1 cellular context compared by ENCODE assay signal in the genomic region with DNA sequence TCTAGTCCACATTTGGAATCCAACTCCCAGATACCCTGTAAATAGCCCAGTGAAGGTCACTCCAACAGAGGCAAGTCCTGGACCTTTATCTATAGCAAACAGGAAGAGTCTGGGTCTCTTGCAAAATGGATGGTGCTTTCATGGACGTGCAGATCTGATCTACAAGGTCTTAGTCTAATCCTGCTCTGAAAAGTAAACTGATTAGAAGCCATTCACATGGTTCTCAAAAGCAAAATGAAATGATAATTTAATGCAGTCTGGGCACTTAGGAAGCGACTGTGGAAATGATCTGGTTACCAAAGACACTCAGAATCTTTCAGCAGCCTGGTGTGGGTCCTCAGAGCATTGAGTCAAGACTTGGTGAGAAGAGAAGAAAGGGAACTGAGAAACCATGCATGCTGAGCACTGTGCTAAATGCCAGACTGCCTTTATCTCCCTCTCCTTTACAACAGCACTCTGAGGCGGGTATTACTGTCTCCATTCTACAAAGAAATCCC.
TF ChIP-seq lines count a peak whose summit lies in the region.

No MANE protein-coding gene starts in this region.

TF ChIP-seq in HepG2, 621 proteins besides CTCF, POLR2A, EP300 and RAD21 (continued from another document and continues in another):
- TF ChIP-seq ZNF407 (CRISPR knock-in tag; IDR thresholded peaks at IDR 0.05; ENCODE audit: not compliant biosample characterization), result no peak
- TF ChIP-seq, protein P1, sequence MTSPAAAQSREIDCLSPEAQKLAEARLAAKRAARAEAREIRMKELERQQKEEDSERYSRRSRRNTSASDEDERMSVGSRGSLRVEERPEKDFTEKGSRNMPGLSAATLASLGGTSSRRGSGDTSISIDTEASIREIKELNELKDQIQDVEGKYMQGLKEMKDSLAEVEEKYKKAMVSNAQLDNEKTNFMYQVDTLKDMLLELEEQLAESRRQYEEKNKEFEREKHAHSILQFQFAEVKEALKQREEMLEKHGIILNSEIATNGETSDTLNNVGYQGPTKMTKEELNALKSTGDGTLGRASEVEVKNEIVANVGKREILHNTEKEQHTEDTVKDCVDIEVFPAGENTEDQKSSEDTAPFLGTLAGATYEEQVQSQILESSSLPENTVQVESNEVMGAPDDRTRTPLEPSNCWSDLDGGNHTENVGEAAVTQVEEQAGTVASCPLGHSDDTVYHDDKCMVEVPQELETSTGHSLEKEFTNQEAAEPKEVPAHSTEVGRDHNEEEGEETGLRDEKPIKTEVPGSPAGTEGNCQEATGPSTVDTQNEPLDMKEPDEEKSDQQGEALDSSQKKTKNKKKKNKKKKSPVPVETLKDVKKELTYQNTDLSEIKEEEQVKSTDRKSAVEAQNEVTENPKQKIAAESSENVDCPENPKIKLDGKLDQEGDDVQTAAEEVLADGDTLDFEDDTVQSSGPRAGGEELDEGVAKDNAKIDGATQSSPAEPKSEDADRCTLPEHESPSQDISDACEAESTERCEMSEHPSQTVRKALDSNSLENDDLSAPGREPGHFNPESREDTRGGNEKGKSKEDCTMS (CRISPR knock-in tag; conservative IDR thresholded peaks at IDR 0.05), result no peak
- TF ChIP-seq HOXD1 (CRISPR knock-in tag; IDR thresholded peaks at IDR 0.05), result 0 out of 2 replicates have a peak, but pooled peaks have one; percentile 23
- TF ChIP-seq ETV5 (CRISPR knock-in tag; IDR thresholded peaks at IDR 0.05; ENCODE audit: borderline replicate concordance), result peak; percentile 80
- TF ChIP-seq, protein P2, sequence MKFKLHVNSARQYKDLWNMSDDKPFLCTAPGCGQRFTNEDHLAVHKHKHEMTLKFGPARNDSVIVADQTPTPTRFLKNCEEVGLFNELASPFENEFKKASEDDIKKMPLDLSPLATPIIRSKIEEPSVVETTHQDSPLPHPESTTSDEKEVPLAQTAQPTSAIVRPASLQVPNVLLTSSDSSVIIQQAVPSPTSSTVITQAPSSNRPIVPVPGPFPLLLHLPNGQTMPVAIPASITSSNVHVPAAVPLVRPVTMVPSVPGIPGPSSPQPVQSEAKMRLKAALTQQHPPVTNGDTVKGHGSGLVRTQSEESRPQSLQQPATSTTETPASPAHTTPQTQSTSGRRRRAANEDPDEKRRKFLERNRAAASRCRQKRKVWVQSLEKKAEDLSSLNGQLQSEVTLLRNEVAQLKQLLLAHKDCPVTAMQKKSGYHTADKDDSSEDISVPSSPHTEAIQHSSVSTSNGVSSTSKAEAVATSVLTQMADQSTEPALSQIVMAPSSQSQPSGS (CRISPR knock-in tag; IDR thresholded peaks at IDR 0.05), result peak; percentile 56; the same call in 1 of the 2 replicates
- TF ChIP-seq SOX5 (CRISPR knock-in tag; IDR thresholded peaks at IDR 0.05; ENCODE audit: borderline replicate concordance), result 0 out of 2 replicates have a peak, but pooled peaks have one; percentile 31
- TF ChIP-seq, protein P3, sequence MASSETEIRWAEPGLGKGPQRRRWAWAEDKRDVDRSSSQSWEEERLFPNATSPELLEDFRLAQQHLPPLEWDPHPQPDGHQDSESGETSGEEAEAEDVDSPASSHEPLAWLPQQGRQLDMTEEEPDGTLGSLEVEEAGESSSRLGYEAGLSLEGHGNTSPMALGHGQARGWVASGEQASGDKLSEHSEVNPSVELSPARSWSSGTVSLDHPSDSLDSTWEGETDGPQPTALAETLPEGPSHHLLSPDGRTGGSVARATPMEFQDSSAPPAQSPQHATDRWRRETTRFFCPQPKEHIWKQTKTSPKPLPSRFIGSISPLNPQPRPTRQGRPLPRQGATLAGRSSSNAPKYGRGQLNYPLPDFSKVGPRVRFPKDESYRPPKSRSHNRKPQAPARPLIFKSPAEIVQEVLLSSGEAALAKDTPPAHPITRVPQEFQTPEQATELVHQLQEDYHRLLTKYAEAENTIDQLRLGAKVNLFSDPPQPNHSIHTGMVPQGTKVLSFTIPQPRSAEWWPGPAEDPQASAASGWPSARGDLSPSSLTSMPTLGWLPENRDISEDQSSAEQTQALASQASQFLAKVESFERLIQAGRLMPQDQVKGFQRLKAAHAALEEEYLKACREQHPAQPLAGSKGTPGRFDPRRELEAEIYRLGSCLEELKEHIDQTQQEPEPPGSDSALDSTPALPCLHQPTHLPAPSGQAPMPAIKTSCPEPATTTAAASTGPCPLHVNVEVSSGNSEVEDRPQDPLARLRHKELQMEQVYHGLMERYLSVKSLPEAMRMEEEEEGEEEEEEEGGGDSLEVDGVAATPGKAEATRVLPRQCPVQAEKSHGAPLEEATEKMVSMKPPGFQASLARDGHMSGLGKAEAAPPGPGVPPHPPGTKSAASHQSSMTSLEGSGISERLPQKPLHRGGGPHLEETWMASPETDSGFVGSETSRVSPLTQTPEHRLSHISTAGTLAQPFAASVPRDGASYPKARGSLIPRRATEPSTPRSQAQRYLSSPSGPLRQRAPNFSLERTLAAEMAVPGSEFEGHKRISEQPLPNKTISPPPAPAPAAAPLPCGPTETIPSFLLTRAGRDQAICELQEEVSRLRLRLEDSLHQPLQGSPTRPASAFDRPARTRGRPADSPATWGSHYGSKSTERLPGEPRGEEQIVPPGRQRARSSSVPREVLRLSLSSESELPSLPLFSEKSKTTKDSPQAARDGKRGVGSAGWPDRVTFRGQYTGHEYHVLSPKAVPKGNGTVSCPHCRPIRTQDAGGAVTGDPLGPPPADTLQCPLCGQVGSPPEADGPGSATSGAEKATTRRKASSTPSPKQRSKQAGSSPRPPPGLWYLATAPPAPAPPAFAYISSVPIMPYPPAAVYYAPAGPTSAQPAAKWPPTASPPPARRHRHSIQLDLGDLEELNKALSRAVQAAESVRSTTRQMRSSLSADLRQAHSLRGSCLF (CRISPR knock-in tag; IDR thresholded peaks at IDR 0.05; ENCODE audit: borderline replicate concordance), result no peak
- TF ChIP-seq MED1 (CRISPR knock-in tag; IDR thresholded peaks at IDR 0.05), result peak; percentile 93
- no peak for TF ChIP-seq SNAPC2 (CRISPR knock-in tag; IDR thresholded peaks at IDR 0.05)
- TF ChIP-seq MTA1 (CRISPR knock-in tag; IDR thresholded peaks at IDR 0.05; ENCODE audit: borderline replicate concordance), result no peak
- TF ChIP-seq MNT (IDR thresholded peaks at IDR 0.05), result no peak
- TF ChIP-seq, protein P4, sequence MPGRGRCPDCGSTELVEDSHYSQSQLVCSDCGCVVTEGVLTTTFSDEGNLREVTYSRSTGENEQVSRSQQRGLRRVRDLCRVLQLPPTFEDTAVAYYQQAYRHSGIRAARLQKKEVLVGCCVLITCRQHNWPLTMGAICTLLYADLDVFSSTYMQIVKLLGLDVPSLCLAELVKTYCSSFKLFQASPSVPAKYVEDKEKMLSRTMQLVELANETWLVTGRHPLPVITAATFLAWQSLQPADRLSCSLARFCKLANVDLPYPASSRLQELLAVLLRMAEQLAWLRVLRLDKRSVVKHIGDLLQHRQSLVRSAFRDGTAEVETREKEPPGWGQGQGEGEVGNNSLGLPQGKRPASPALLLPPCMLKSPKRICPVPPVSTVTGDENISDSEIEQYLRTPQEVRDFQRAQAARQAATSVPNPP (CRISPR knock-in tag; IDR thresholded peaks at IDR 0.05), result no peak
- TF ChIP-seq RFX5 (IDR thresholded peaks at IDR 0.05; ENCODE audit: low read depth, low read length), result no peak
- no peak for TF ChIP-seq RCOR2 (CRISPR knock-in tag; IDR thresholded peaks at IDR 0.05)
- TF ChIP-seq SNRNP70 (IDR thresholded peaks at IDR 0.05; ENCODE audit: low read depth, low read length), result no peak
- TF ChIP-seq ZNF766 (CRISPR knock-in tag; IDR thresholded peaks at IDR 0.05; ENCODE audit: borderline replicate concordance), result no peak
- TF ChIP-seq CBX2 (IDR thresholded peaks at IDR 0.05; ENCODE audit: low read depth, low read length), result no peak
- no peak for TF ChIP-seq CBX2 (CRISPR knock-in tag; IDR thresholded peaks at IDR 0.05; ENCODE audit: low read depth)
- TF ChIP-seq REPIN1 (CRISPR knock-in tag; IDR thresholded peaks at IDR 0.05; ENCODE audit: borderline replicate concordance, low read depth), result no peak
- TF ChIP-seq, protein P5, sequence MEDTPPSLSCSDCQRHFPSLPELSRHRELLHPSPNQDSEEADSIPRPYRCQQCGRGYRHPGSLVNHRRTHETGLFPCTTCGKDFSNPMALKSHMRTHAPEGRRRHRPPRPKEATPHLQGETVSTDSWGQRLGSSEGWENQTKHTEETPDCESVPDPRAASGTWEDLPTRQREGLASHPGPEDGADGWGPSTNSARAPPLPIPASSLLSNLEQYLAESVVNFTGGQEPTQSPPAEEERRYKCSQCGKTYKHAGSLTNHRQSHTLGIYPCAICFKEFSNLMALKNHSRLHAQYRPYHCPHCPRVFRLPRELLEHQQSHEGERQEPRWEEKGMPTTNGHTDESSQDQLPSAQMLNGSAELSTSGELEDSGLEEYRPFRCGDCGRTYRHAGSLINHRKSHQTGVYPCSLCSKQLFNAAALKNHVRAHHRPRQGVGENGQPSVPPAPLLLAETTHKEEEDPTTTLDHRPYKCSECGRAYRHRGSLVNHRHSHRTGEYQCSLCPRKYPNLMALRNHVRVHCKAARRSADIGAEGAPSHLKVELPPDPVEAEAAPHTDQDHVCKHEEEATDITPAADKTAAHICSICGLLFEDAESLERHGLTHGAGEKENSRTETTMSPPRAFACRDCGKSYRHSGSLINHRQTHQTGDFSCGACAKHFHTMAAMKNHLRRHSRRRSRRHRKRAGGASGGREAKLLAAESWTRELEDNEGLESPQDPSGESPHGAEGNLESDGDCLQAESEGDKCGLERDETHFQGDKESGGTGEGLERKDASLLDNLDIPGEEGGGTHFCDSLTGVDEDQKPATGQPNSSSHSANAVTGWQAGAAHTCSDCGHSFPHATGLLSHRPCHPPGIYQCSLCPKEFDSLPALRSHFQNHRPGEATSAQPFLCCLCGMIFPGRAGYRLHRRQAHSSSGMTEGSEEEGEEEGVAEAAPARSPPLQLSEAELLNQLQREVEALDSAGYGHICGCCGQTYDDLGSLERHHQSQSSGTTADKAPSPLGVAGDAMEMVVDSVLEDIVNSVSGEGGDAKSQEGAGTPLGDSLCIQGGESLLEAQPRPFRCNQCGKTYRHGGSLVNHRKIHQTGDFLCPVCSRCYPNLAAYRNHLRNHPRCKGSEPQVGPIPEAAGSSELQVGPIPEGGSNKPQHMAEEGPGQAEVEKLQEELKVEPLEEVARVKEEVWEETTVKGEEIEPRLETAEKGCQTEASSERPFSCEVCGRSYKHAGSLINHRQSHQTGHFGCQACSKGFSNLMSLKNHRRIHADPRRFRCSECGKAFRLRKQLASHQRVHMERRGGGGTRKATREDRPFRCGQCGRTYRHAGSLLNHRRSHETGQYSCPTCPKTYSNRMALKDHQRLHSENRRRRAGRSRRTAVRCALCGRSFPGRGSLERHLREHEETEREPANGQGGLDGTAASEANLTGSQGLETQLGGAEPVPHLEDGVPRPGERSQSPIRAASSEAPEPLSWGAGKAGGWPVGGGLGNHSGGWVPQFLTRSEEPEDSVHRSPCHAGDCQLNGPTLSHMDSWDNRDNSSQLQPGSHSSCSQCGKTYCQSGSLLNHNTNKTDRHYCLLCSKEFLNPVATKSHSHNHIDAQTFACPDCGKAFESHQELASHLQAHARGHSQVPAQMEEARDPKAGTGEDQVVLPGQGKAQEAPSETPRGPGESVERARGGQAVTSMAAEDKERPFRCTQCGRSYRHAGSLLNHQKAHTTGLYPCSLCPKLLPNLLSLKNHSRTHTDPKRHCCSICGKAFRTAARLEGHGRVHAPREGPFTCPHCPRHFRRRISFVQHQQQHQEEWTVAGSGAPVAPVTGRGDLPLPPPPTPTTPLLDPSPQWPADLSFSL (CRISPR knock-in tag; IDR thresholded peaks at IDR 0.05), result no peak
